In genomic region chr22:28674121-28674563, GRCh38 we compare ENCODE assay signal across 9 cellular contexts. TPM values are rescaled to one million over a fixed set of nuclear protein-coding genes. Genes with fewer than 3 reads are reported as not detected.
DNase-seq lines count a peak whose midpoint lies in the region; ATAC-seq and TF ChIP-seq lines count a peak whose summit lies in the region.
"Had no signal": no experiment of that assay in that cellular context is flagged by ENCODE, and none has a peak within 500 bp of the region (broad histone marks: within the 10 kb centered on the region; RNA-seq: fewer than 3 reads in every experiment).

No MANE protein-coding gene starts in this region.

- peak; percentile 45 for DNase-seq in AG09319 (ENCODE audit: extremely low read depth, low read depth)
- DNase-seq in Peyer's patch, result peak in 2 of 3 donors; percentile 25 to 49
- DNase-seq in cardiac fibroblast (ENCODE audit: low read depth in 2 of 2), result peak; percentile 55 to 64
- DNase-seq in hepatocyte (ENCODE audit: low spot score), result no peak
- no peak for DNase-seq in GM23338 (ENCODE audit: low spot score)
- no peak for DNase-seq in occipital lobe (lab: John Stamatoyannopoulos, UW)

- H3K36me3 Mint-ChIP-seq in GM23338 (ENCODE audit: low read depth), result no peaks in the 10 kb centered on the region

- TF ChIP-seq CTCF in AG09319 (IDR thresholded peaks at IDR 0.05; ENCODE audit: low read depth, low read length) (no peak), Peyer's patch (IDR thresholded peaks at IDR 0.05) (no peak), cardiac fibroblast (IDR thresholded peaks at IDR 0.05; ENCODE audit: low read depth, low read length) (no peak), hepatocyte (IDR thresholded peaks at IDR 0.05; ENCODE audit: poor library complexity) (no peak), GM23338 (conservative IDR thresholded peaks at IDR 0.05; ENCODE audit: low read depth in 2 of 2) (no peak)

- H3K4me1 ChIP-seq in Peyer's patch (peaks cover 0 to 5% (median 2%) of the 10 kb centered on the region in 4 donors), hepatocyte (ENCODE audit: insufficient read depth) (no peaks in the 10 kb centered on the region), GM23338 (ENCODE audit: insufficient read depth) (peaks cover 3% of the 10 kb centered on the region; the same call in 1 of the 2 replicates)

- WGBS in hepatocyte (ENCODE audit: low lambda C conversion rate, missing lambda C conversion rate), result 71% methylated on average over 3 of the region's 3 CpGs

- H3K79me2 ChIP-seq in hepatocyte (peaks cover 55% of the 10 kb centered on the region), GM23338 (replicated peaks; ENCODE audit: insufficient read depth) (no peaks in the 10 kb centered on the region; the same call in 1 of the 2 replicates)

- H3K4me2 ChIP-seq in hepatocyte (no peak overlapping the region), GM23338 (no peak overlapping the region)

- H3F3A ChIP-seq in GM23338 (replicated peaks; ENCODE audit: low read depth), result no peaks in the 10 kb centered on the region

- H3K36me3 ChIP-seq in Peyer's patch (no peaks in the 10 kb centered on the region), hepatocyte (replicated peaks; ENCODE audit: insufficient read depth, low read depth) (no peaks in the 10 kb centered on the region), GM23338 (ENCODE audit: insufficient read depth) (no peaks in the 10 kb centered on the region)

- H4K20me1 ChIP-seq in hepatocyte (ENCODE audit: insufficient read depth, poor library complexity, severe bottlenecking) (no peaks in the 10 kb centered on the region), GM23338 (replicated peaks; ENCODE audit: insufficient read depth) (no peaks in the 10 kb centered on the region)

- no peak overlapping the region for H3K4me3 Mint-ChIP-seq in GM23338
- H3K4me3 Mint-ChIP-seq: type B pancreatic cell had no signal

- H3K9me3 ChIP-seq in Peyer's patch, result peaks cover 0 to 4% (median 0%) of the 10 kb centered on the region in 4 donors
- no peaks in the 10 kb centered on the region for H3K9me3 ChIP-seq in hepatocyte (ENCODE audit: low read depth)

- peak; percentile 60 for ATAC-seq in GM19324 (IDR thresholded peaks at IDR 0.05; ENCODE audit: low FRiP score, unreplicated experiment)
- ATAC-seq in GM23338, result no peak
- ATAC-seq in HG02623 (IDR thresholded peaks at IDR 0.05; ENCODE audit: unreplicated experiment), result no peak

- 0 out of 3 replicates have a peak, but pooled peaks cover 2% of the 10 kb centered on the region for H3K9me3 Mint-ChIP-seq in GM23338
- H3K9me3 Mint-ChIP-seq: type B pancreatic cell had no signal

- H3K27me3 ChIP-seq in Peyer's patch, result no peaks in the 10 kb centered on the region
- no peaks in the 10 kb centered on the region for H3K27me3 ChIP-seq in hepatocyte
- no peaks in the 10 kb centered on the region for H3K27me3 ChIP-seq in GM23338 (ENCODE audit: insufficient read depth)

- H3K27ac Mint-ChIP-seq in GM23338, result no peak overlapping the region
- H3K27ac Mint-ChIP-seq: type B pancreatic cell had no signal

- H3K27ac ChIP-seq in Peyer's patch (no peak overlapping the region), hepatocyte (no peak overlapping the region), GM23338 (ENCODE audit: low read depth) (no peak overlapping the region)

- no peak overlapping the region for H2AFZ ChIP-seq in hepatocyte
- H2AFZ ChIP-seq in GM23338, result no peak overlapping the region

- H3K4me1 Mint-ChIP-seq in GM23338, result peaks cover 3% of the 10 kb centered on the region; the same call in 1 of the 3 replicates

- peaks cover 15% of the 10 kb centered on the region for H3K27me3 Mint-ChIP-seq in GM23338 (ENCODE audit: insufficient read depth, low read depth, poor library complexity)
- H3K27me3 Mint-ChIP-seq: type B pancreatic cell had no signal

- H3K9me2 ChIP-seq in hepatocyte (replicated peaks; ENCODE audit: insufficient read depth) (no peaks in the 10 kb centered on the region), GM23338 (ENCODE audit: insufficient read depth) (no peaks in the 10 kb centered on the region)

- TF ChIP-seq POLR2A in Peyer's patch (IDR thresholded peaks at IDR 0.05), result no peak

- H3K4me3 ChIP-seq in Peyer's patch (no peak overlapping the region), cardiac fibroblast (replicated peaks in 1 of 2; ENCODE audit: low read depth in 2 of 2, low read length in 2 of 2) (no peak overlapping the region), hepatocyte (no peak overlapping the region), GM23338 (no peak overlapping the region)

TF ChIP-seq in GM23338, 12 proteins besides CTCF, POLR2A, EP300 and RAD21:
- no peak for TF ChIP-seq EZH2 (IDR thresholded peaks at IDR 0.05; ENCODE audit: low read depth, unreplicated experiment)
- TF ChIP-seq JUNB (IDR thresholded peaks at IDR 0.05; ENCODE audit: unreplicated experiment), result no peak
- TF ChIP-seq NANOG (IDR thresholded peaks at IDR 0.05; ENCODE audit: borderline replicate concordance), result no peak
- no peak for TF ChIP-seq EZH2phosphoT487 (IDR thresholded peaks at IDR 0.05; ENCODE audit: unreplicated experiment)
- TF ChIP-seq ZNF114 (CRISPR knock-in tag; IDR thresholded peaks at IDR 0.05), result no peak
- no peak for TF ChIP-seq CREB1 (CRISPR knock-in tag; IDR thresholded peaks at IDR 0.05; ENCODE audit: low read depth)

RNA-seq across cellular contexts. Expression of gene TTC28, which starts 5.5 kb away (rescaled TPM):
- 10 to 100 TPM in 3 of 4 donors, 1 to 10 TPM in 1; 9.1 to 46.4 (median 35.2) TPM for total RNA-seq in Peyer's patch
- total RNA-seq in hepatocyte, result 30.4 and 45.7 TPM in 2 replicates
- 13.9 and 14.7 TPM in 2 replicates for polyA plus RNA-seq in hepatocyte
- total RNA-seq in GM23338 (2014; rRNA removed; shearing (Covaris generic)), result 10.7 and 16.1 TPM in 2 replicates
- 2.1 and 4.5 TPM in 2 replicates for polyA plus RNA-seq in GM23338 (2016; fragmentation: Nextera tagmentation; extraction: Ambion mirVana)
- total RNA-seq in occipital lobe, result 157 TPM

Comparison
In these comparisons a context has a peak if more than half of its experiments do, and no peak if none do; other contexts are left out.
1. DNase-seq: peak in AG09319 (single experiment), Peyer's patch (2 of 3) and cardiac fibroblast (2 of 2); none in hepatocyte (single experiment), GM23338 (single experiment) and occipital lobe (single experiment).